In the genomic region with DNA sequence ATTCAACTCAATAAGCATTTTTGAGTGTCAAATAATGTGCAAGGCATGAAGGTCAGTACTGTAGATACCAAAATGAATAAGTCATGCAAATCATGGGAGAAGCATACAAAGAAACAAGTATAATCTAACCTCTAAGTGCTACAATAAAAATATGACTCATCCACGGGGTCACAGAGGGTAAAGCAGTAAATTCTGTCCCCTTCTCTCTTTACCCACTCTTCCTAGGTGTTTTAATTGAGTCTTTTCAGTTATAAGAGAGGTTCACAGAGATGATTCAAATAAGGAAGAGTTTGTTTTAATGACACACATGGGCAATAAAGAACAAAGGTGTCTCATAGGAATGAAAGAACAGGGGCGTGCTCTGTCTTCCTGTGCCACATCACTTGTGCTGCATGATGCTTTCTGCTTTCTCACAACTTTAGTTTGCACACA, we compare ENCODE assay signal across 1 cellular context.
TF ChIP-seq lines count a peak whose summit lies in the region.

No MANE protein-coding gene starts in this region.

TF ChIP-seq in HEK293, 187 proteins besides CTCF, POLR2A, EP300 and RAD21 (continued from another document):
- TF ChIP-seq SP7 (tag by site-specific recombination; IDR thresholded peaks at IDR 0.05) (peak; percentile 60; the same call in 1 of the 2 replicates), ZNF664 (tag by site-specific recombination; IDR thresholded peaks at IDR 0.05) (no peak), ZBTB8A (tag by site-specific recombination; IDR thresholded peaks at IDR 0.05) (no peak)
- TF ChIP-seq, protein P1, sequence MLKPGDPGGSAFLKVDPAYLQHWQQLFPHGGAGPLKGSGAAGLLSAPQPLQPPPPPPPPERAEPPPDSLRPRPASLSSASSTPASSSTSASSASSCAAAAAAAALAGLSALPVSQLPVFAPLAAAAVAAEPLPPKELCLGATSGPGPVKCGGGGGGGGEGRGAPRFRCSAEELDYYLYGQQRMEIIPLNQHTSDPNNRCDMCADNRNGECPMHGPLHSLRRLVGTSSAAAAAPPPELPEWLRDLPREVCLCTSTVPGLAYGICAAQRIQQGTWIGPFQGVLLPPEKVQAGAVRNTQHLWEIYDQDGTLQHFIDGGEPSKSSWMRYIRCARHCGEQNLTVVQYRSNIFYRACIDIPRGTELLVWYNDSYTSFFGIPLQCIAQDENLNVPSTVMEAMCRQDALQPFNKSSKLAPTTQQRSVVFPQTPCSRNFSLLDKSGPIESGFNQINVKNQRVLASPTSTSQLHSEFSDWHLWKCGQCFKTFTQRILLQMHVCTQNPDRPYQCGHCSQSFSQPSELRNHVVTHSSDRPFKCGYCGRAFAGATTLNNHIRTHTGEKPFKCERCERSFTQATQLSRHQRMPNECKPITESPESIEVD (tag by site-specific recombination; IDR thresholded peaks at IDR 0.05), result peak; percentile 46; the same call in 1 of the 2 replicates
